In the genomic region with DNA sequence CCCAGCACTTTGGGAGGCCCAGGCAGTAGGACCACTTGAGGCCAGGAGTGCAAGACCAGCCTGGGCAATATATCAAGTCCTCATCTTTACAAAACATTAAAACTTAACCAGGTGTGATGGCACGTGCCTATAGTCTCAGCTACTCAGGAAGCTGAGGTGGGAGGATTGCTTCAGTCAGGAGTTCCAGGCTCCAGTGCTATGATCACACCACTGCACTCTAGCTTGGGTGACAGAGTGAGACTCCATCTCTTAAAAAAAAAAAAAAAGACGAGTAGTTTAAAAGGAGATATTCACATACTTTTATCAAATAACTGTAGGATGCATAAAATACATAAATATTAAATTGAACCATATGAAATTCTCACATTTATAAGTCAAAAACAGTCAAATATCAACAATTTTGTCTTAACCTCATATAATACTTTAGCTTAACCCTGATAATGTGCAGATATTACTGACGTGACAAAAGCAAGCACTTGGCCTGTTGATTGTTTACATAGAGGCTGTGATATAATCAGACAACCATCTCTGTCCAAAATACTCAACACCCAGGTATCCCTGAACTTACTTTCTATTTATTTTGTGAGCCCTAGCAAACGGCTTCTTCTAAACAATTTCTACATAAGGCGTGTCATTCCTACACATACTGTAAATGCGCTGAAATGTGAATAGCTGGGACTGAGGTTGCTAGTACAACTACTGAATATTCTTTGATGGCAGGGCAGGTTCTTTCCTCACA, we compare ENCODE assay signal across 28 cellular contexts.
"Had no signal": no experiment of that assay in that cellular context is flagged by ENCODE, and none has a peak within 500 bp of the region (broad histone marks: within the 10 kb centered on the region; RNA-seq: fewer than 3 reads in every experiment).

No MANE protein-coding gene starts in this region.

- DNase-seq: activated CD4-positive, alpha-beta T cell treated with anti-CD3 and anti-CD28 coated beads for 48 hours; activated CD4-positive, alpha-beta T cell treated with anti-CD3 and anti-CD28 coated beads, Interleukin-2, amount 50 U/mL, for 48 hours; activated CD8-positive, alpha-beta memory T cell treated with anti-CD3 and anti-CD28 coated beads for 24 hours; activated effector memory CD4-positive, alpha-beta T cell treated with Interleukin-2 at 50 U/mL for 16 hours; activated naive CD4-positive, alpha-beta T cell treated with anti-CD3 and anti-CD28 coated beads for 36 hours; activated naive CD8-positive, alpha-beta T cell treated with anti-CD3 and anti-CD28 coated beads for 36 hours; adrenal gland; endodermal cell; foreskin keratinocyte; heart left ventricle; hypothalamus; immature natural killer cell; kidney; left ventricle myocardium inferior; naive B cell; pancreas; stimulated activated naive CD4-positive, alpha-beta T cell; T-helper 9 cell had no signal

- H3K4me1 ChIP-seq: adrenal gland, ascending aorta, esophagus muscularis mucosa, foreskin keratinocyte, pancreas, prostate gland had no signal

- H3K4me3 ChIP-seq: adrenal gland, ascending aorta, esophagus muscularis mucosa, heart left ventricle, left ventricle myocardium inferior, lung, pancreas, prostate gland, thoracic aorta had no signal

- H3K27ac Mint-ChIP-seq: activated naive CD4-positive, alpha-beta T cell treated with anti-CD3 and anti-CD28 coated beads for 36 hours; activated naive CD8-positive, alpha-beta T cell treated with anti-CD3 and anti-CD28 coated beads for 36 hours; endodermal cell; immature natural killer cell; naive B cell; T-helper 1 cell treated with Interleukin-12 subunit alpha and Interleukin-12 subunit beta and Interleukin-4 antibody, amounts not matched to agents 30 μg/mL and 1 μg/mL, for 36 hours had no signal

- FAIRE-seq: kidney, TTC549, urothelium cell line had no signal

- H3K4me1 Mint-ChIP-seq: activated naive CD8-positive, alpha-beta T cell treated with anti-CD3 and anti-CD28 coated beads for 36 hours; immature natural killer cell; naive B cell had no signal

- H3K27me3 ChIP-seq: adrenal gland, ascending aorta, esophagus muscularis mucosa, foreskin keratinocyte, heart left ventricle, pancreas had no signal

- H3K36me3 ChIP-seq: prostate gland, thoracic aorta had no signal

- ATAC-seq: foreskin keratinocyte, heart left ventricle, pancreas had no signal

- H3K27ac ChIP-seq: adrenal gland, ascending aorta, foreskin keratinocyte, pancreas, prostate gland, thoracic aorta, VCaP had no signal

- H3K4me3 Mint-ChIP-seq: activated naive CD4-positive, alpha-beta T cell treated with anti-CD3 and anti-CD28 coated beads for 36 hours; activated naive CD8-positive, alpha-beta T cell treated with anti-CD3 and anti-CD28 coated beads for 36 hours; endodermal cell; immature natural killer cell; naive B cell; T-helper 1 cell treated with Interleukin-12 subunit alpha and Interleukin-12 subunit beta and Interleukin-4 antibody, amounts not matched to agents 30 μg/mL and 1 μg/mL, for 36 hours had no signal

- H3K9me3 Mint-ChIP-seq: activated naive CD4-positive, alpha-beta T cell treated with anti-CD3 and anti-CD28 coated beads for 36 hours; activated naive CD8-positive, alpha-beta T cell treated with anti-CD3 and anti-CD28 coated beads for 36 hours; brain; endodermal cell; immature natural killer cell; naive B cell; T-helper 1 cell treated with Interleukin-12 subunit alpha and Interleukin-12 subunit beta and Interleukin-4 antibody, amounts not matched to agents 30 μg/mL and 1 μg/mL, for 36 hours had no signal

- H3K9me3 ChIP-seq: adrenal gland, ascending aorta, esophagus muscularis mucosa, heart left ventricle, left ventricle myocardium inferior, pancreas, prostate gland, thoracic aorta had no signal

- H3K27me3 Mint-ChIP-seq: activated naive CD8-positive, alpha-beta T cell treated with anti-CD3 and anti-CD28 coated beads for 36 hours; brain; naive B cell had no signal
